Comparison of ENCODE assay signal across 14 cellular contexts in genomic region chr5:41842777-41843176, GRCh38. TPM values are rescaled to one million over a fixed set of nuclear protein-coding genes. Genes with fewer than 3 reads are reported as not detected.
DNase-seq lines count a peak whose midpoint lies in the region; ATAC-seq and TF ChIP-seq lines count a peak whose summit lies in the region.
"Had no signal": no experiment of that assay in that cellular context is flagged by ENCODE, and none has a peak within 500 bp of the region (broad histone marks: within the 10 kb centered on the region; RNA-seq: fewer than 3 reads in every experiment).

No MANE protein-coding gene starts in this region.

- H3K27ac Mint-ChIP-seq in glutamatergic neuron (ENCODE audit: unreplicated experiment): no peak overlapping the region
- H3K27ac Mint-ChIP-seq: activated CD4-positive, alpha-beta memory T cell treated with anti-CD3 and anti-CD28 coated beads for 36 hours; activated naive CD8-positive, alpha-beta T cell had no signal

- H3K27me3 Mint-ChIP-seq in glutamatergic neuron (ENCODE audit: unreplicated experiment): no peaks in the 10 kb centered on the region
- H3K27me3 Mint-ChIP-seq: activated CD4-positive, alpha-beta memory T cell treated with anti-CD3 and anti-CD28 coated beads for 36 hours; activated naive CD8-positive, alpha-beta T cell had no signal

- H3K4me3 ChIP-seq in GM12864 (ENCODE audit: low read depth, low read length): no peak overlapping the region
- H3K4me3 ChIP-seq: gastrocnemius medialis, left lung, tibial artery had no signal

- ATAC-seq in GM19324 (IDR thresholded peaks at IDR 0.05; ENCODE audit: low FRiP score, unreplicated experiment): peak; percentile 85
- peak; percentile 87 for ATAC-seq in HG02642 (IDR thresholded peaks at IDR 0.05; ENCODE audit: poor library complexity, unreplicated experiment)
- peak; percentile 92 for ATAC-seq in HG03378 (IDR thresholded peaks at IDR 0.05; ENCODE audit: unreplicated experiment)

- H3K4me3 Mint-ChIP-seq in glutamatergic neuron (ENCODE audit: unreplicated experiment): no peak overlapping the region
- H3K4me3 Mint-ChIP-seq: activated CD4-positive, alpha-beta memory T cell treated with anti-CD3 and anti-CD28 coated beads for 36 hours; activated naive CD8-positive, alpha-beta T cell had no signal

- H3K36me3 Mint-ChIP-seq in glutamatergic neuron (ENCODE audit: unreplicated experiment): no peaks in the 10 kb centered on the region

- TF ChIP-seq CTCF in GM12864 (IDR thresholded peaks at IDR 0.05; ENCODE audit: low read depth, low read length, missing control alignments): no peak
- TF ChIP-seq CTCF in glutamatergic neuron (IDR thresholded peaks at IDR 0.05; ENCODE audit: partially characterized antibody, unreplicated experiment): no peak

- H3K4me1 Mint-ChIP-seq in glutamatergic neuron (ENCODE audit: low read depth, unreplicated experiment): no peaks in the 10 kb centered on the region

- H3K9me3 Mint-ChIP-seq in glutamatergic neuron (ENCODE audit: unreplicated experiment): no peaks in the 10 kb centered on the region
- H3K9me3 Mint-ChIP-seq: activated CD4-positive, alpha-beta memory T cell treated with anti-CD3 and anti-CD28 coated beads for 36 hours had no signal

- DNase-seq in GM12864 (ENCODE audit: low read depth) (peak; percentile 18), NCI-H2107 (lab: John Stamatoyannopoulos, UW) (no peak), mucosa of gallbladder (ENCODE audit: low spot score) (no peak), glutamatergic neuron (no peak)
- DNase-seq in stimulated activated naive CD4-positive, alpha-beta T cell treated with Interleukin-2 at 50 U/mL for 16 hours (lab: John Stamatoyannopoulos, UW): no peak
- DNase-seq: activated CD4-positive, alpha-beta memory T cell treated with anti-CD3 and anti-CD28 coated beads for 36 hours; cortex of kidney; gastrocnemius medialis; left lung; tibial artery had no signal

RNA-seq across cellular contexts. Expression of gene OXCT1, which starts 27.4 kb away (rescaled TPM):
- total RNA-seq in mucosa of gallbladder: 28.7 TPM
- 24.7 TPM for total RNA-seq in glutamatergic neuron (ENCODE audit: unreplicated experiment)
